In genomic region chr3:18194431-18194830, GRCh38 we compare ENCODE assay signal across 17 cellular contexts.
DNase-seq lines count a peak whose midpoint lies in the region; ATAC-seq and TF ChIP-seq lines count a peak whose summit lies in the region.
"Had no signal": no experiment of that assay in that cellular context is flagged by ENCODE, and none has a peak within 500 bp of the region (broad histone marks: within the 10 kb centered on the region; RNA-seq: fewer than 3 reads in every experiment).

No MANE protein-coding gene starts in this region.

- peaks cover 8% of the 10 kb centered on the region for H3K4me1 Mint-ChIP-seq in HFFc6 (ENCODE audit: low read depth)
- H3K4me1 Mint-ChIP-seq: stimulated activated naive CD8-positive, alpha-beta T cell treated with anti-CD3 and anti-CD28 coated beads, Interleukin-15, amount 100 ng/mL, for 72 hours had no signal

- no peaks in the 10 kb centered on the region for H3K27me3 ChIP-seq in MM.1S (replicated peaks; ENCODE audit: insufficient read depth, low read length)
- H3K27me3 ChIP-seq: BLaER1 treated with 17β-estradiol and CSF1 and Interleukin-3, amounts not matched to agents 10 nM and 100 nM; dorsolateral prefrontal cortex; esophagus squamous epithelium; pancreas; spleen; uterus had no signal

- H3K27me3 Mint-ChIP-seq in HFFc6 (ENCODE audit: insufficient read depth), result peaks cover 3% of the 10 kb centered on the region; the same call in 1 of the 2 replicates

- H4K20me1 ChIP-seq in MM.1S (ENCODE audit: insufficient read depth, low read length), result no peaks in the 10 kb centered on the region
- H4K20me1 ChIP-seq: BLaER1 treated with 17β-estradiol and CSF1 and Interleukin-3, amounts not matched to agents 10 nM and 100 nM had no signal

- H3K4me2 ChIP-seq in MM.1S (ENCODE audit: low read depth, low read length), result peak overlapping the region; percentile 28; the same call in 1 of the 2 replicates
- H3K4me2 ChIP-seq: BLaER1 treated with 17β-estradiol and CSF1 and Interleukin-3, amounts not matched to agents 10 nM and 100 nM had no signal

- H3K9me2 ChIP-seq in MM.1S (replicated peaks; ENCODE audit: insufficient read depth, low read length), result no peaks in the 10 kb centered on the region

- no peak overlapping the region for H3K27ac Mint-ChIP-seq in HFFc6
- H3K27ac Mint-ChIP-seq: stimulated activated naive CD8-positive, alpha-beta T cell treated with anti-CD3 and anti-CD28 coated beads, Interleukin-15, amount 100 ng/mL, for 72 hours had no signal

- peak overlapping the region; percentile 45; the same call in 1 of the 2 replicates for H3K4me3 Mint-ChIP-seq in HFFc6
- H3K4me3 Mint-ChIP-seq: stimulated activated naive CD8-positive, alpha-beta T cell treated with anti-CD3 and anti-CD28 coated beads, Interleukin-15, amount 100 ng/mL, for 72 hours had no signal

- H3K4me3 ChIP-seq in MM.1S (ENCODE audit: low read length) (no peak overlapping the region), skeletal muscle cell (ENCODE audit: low read depth, low read length) (no peak overlapping the region)
- H3K4me3 ChIP-seq: BLaER1 treated with 17β-estradiol and CSF1 and Interleukin-3, amounts not matched to agents 10 nM and 100 nM; dorsolateral prefrontal cortex; esophagus squamous epithelium; pancreas; spleen; uterus had no signal

- no peaks in the 10 kb centered on the region for H3F3A ChIP-seq in MM.1S (ENCODE audit: insufficient read depth, low read length)

- DNase-seq in HFFc6 (no peak), MM.1S (peak; percentile 82), SIG-M5 treated with dmso at 0.1 percent for 504 hours (lab: John Stamatoyannopoulos, UW; ENCODE audit: unreplicated experiment) (peak; percentile 88), skeletal muscle cell (ENCODE audit: low read depth) (peak; percentile 12), NCI-H2029 (lab: John Stamatoyannopoulos, UW) (no peak)
- DNase-seq: activated naive CD4-positive, alpha-beta T cell treated with Interleukin-2 at 50 U/mL for 16 hours; dorsolateral prefrontal cortex; esophagus squamous epithelium; H7; pancreas; PC-3; spleen; stimulated activated naive CD8-positive, alpha-beta T cell treated with anti-CD3 and anti-CD28 coated beads, Interleukin-15, amount 100 ng/mL, for 72 hours; uterus had no signal

- no peaks in the 10 kb centered on the region for H3K36me3 ChIP-seq in MM.1S (replicated peaks; ENCODE audit: insufficient read depth, low read length)
- H3K36me3 ChIP-seq: esophagus squamous epithelium, pancreas, spleen, uterus had no signal

- peaks cover 12% of the 10 kb centered on the region for H3K4me1 ChIP-seq in MM.1S (ENCODE audit: low read length)
- H3K4me1 ChIP-seq: esophagus squamous epithelium, pancreas, spleen, uterus had no signal

- no peak for TF ChIP-seq CTCF in HFFc6 (IDR thresholded peaks at IDR 0.05)
- TF ChIP-seq CTCF in MM.1S (IDR thresholded peaks at IDR 0.05; ENCODE audit: low read length), result no peak

- peaks cover 5% of the 10 kb centered on the region; the same call in 1 of the 2 replicates for H3K36me3 Mint-ChIP-seq in HFFc6 (ENCODE audit: low read depth)

- H3K27ac ChIP-seq in MM.1S (ENCODE audit: low read length), result peak overlapping the region; percentile 48; the same call in 1 of the 2 replicates
- H3K27ac ChIP-seq: BLaER1 treated with 17β-estradiol and CSF1 and Interleukin-3, amounts not matched to agents 10 nM and 100 nM; dorsolateral prefrontal cortex; esophagus squamous epithelium; pancreas; spleen; uterus had no signal

- peaks cover 17% of the 10 kb centered on the region for H3K9me3 Mint-ChIP-seq in HFFc6

- H3K9me3 ChIP-seq in MM.1S (replicated peaks; ENCODE audit: insufficient read depth, low read length), result no peaks in the 10 kb centered on the region
- H3K9me3 ChIP-seq: pancreas, uterus had no signal

- H3K79me2 ChIP-seq in MM.1S (ENCODE audit: low read length), result no peaks in the 10 kb centered on the region

- no peak for ATAC-seq in GM18517 (IDR thresholded peaks at IDR 0.05; ENCODE audit: unreplicated experiment)
- no peak for ATAC-seq in GM18873 (IDR thresholded peaks at IDR 0.05; ENCODE audit: low FRiP score, unreplicated experiment)
- ATAC-seq: pancreas; PC-3; stimulated activated naive CD8-positive, alpha-beta T cell treated with anti-CD3 and anti-CD28 coated beads, Interleukin-15, amount 100 ng/mL, for 72 hours had no signal

- no peak overlapping the region for H3K9ac ChIP-seq in MM.1S (ENCODE audit: low read length)
- H3K9ac ChIP-seq: BLaER1 treated with 17β-estradiol and CSF1 and Interleukin-3, amounts not matched to agents 10 nM and 100 nM had no signal

- 0 out of 2 replicates have a peak overlapping the region, but pooled peaks have one; percentile 5 for H2AFZ ChIP-seq in MM.1S (ENCODE audit: low read length)

Comparison
In these comparisons a context has a peak if more than half of its experiments do, and no peak if none do; other contexts are left out.
1. DNase-seq: peak in MM.1S (single experiment), SIG-M5 treated with dmso at 0.1 percent for 504 hours (single experiment) and skeletal muscle cell (single experiment); none in HFFc6 (single experiment) and NCI-H2029 (single experiment).